15 cellular contexts compared by ENCODE assay signal in the genomic region with DNA sequence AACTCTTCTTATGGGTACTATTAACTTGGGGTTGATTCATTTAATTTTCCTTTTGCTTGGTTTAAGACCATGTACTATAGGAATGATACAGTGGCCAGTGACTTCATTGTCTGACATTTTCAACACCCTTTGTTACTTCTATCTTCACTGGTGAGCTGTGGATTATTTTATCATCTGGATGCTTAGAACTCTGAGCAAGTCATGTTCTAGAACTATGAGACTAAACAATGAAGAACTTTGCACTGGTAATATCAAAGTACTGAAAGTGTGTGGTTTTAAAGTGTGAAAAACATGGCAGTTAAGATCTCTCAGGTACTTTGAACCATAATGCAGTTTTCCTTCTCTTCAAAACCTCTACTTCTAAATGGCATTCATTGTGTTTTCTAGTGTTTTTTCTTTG. TPM values are rescaled to one million over a fixed set of nuclear protein-coding genes. Genes with fewer than 3 reads are reported as not detected.
A peak's percentile ranks its signal among the peaks of the same experiment; 100 is the strongest.
DNase-seq lines count a peak whose midpoint lies in the region; ATAC-seq, FAIRE-seq and TF ChIP-seq lines count a peak whose summit lies in the region.
"Had no signal": no experiment of that assay in that cellular context is flagged by ENCODE, and none has a peak within 500 bp of the region (broad histone marks: within the 10 kb centered on the region; RNA-seq: fewer than 3 reads in every experiment).

No MANE protein-coding gene starts in this region.

- H3K27me3 ChIP-seq in PC-9 (ENCODE audit: insufficient read depth, low read depth) (no peaks in the 10 kb centered on the region), esophagus squamous epithelium (no peaks in the 10 kb centered on the region), small intestine (ENCODE audit: control insufficient read depth in 2 of 2, insufficient read depth in 2 of 2, low read length in 2 of 2) (no peaks in the 10 kb centered on the region)

- H3K4me3 ChIP-seq in PC-9 (no peak overlapping the region), esophagus squamous epithelium (no peak overlapping the region), small intestine (ENCODE audit: low read depth in 1 of 2, low read length in 2 of 2) (no peak overlapping the region)
- H3K4me3 ChIP-seq: dorsolateral prefrontal cortex had no signal

- no peaks in the 10 kb centered on the region for H3K79me2 ChIP-seq in PC-9 (ENCODE audit: low read depth)

- peak overlapping the region in 1 of 5 donors; percentile 1 for H3K4me3 Mint-ChIP-seq in immature natural killer cell

- CTCF ChIA-PET in PC-9 (lab: Charles Lee) = interaction anchor here (1.1 to 1.5 kb wide), 2 partner anchors 11 to 176 kb away, joined by 3 to 4 read pairs; no protein-coding TSS in a partner anchor

- peak overlapping the region; percentile 54 for H3K4me2 ChIP-seq in PC-9

- no peaks in the 10 kb centered on the region for H4K20me1 ChIP-seq in PC-9 (ENCODE audit: insufficient read depth)

- intact Hi-C loops in PC-9 (cut with micrococcal nuclease; ENCODE audit: unreplicated experiment) = loop anchor here (5.0 kb wide), 1 partner anchor 176 kb away; no protein-coding TSS in a partner anchor
- intact Hi-C loops in esophagus squamous epithelium (cut with DNase I) = no loop called here

- H3K27ac ChIP-seq in PC-9 (no peak overlapping the region), esophagus squamous epithelium (peak overlapping the region in 3 of 4 donors; percentile 74 to 77 (median 76)), small intestine (ENCODE audit: low read depth in 1 of 2, low read length in 1 of 2) (no peak overlapping the region)
- H3K27ac ChIP-seq: C4-2B had no signal

- peak overlapping the region in 3 of 6 donors; percentile 13 to 59 (median 40) for H3K27ac Mint-ChIP-seq in immature natural killer cell

- H3K9me2 ChIP-seq in PC-9 (ENCODE audit: insufficient read depth) = no peaks in the 10 kb centered on the region

- H3K4me1 ChIP-seq in PC-9 (replicated peaks; ENCODE audit: insufficient read depth) = peaks cover 37% of the 10 kb centered on the region
- peaks cover 0 to 34% (median 24%) of the 10 kb centered on the region in 3 donors for H3K4me1 ChIP-seq in esophagus squamous epithelium
- H3K4me1 ChIP-seq in small intestine (ENCODE audit: control insufficient read depth in 2 of 2, insufficient read depth in 1 of 2, low read depth in 1 of 2, low read length in 1 of 2) = no peaks in the 10 kb centered on the region

- H3K9me3 ChIP-seq in PC-9 (ENCODE audit: insufficient read depth, low read depth) = no peaks in the 10 kb centered on the region
- H3K9me3 ChIP-seq in esophagus squamous epithelium = no peaks in the 10 kb centered on the region
- H3K9me3 ChIP-seq in small intestine (ENCODE audit: control insufficient read depth, low read depth) = no peaks in the 10 kb centered on the region

- ATAC-seq in GM18498 (IDR thresholded peaks at IDR 0.05; ENCODE audit: unreplicated experiment) = peak; percentile 44
- ATAC-seq in GM21367 (IDR thresholded peaks at IDR 0.05; ENCODE audit: unreplicated experiment) = no peak

- H3K36me3 Mint-ChIP-seq in immature natural killer cell = no peaks in the 10 kb centered on the region

- TF ChIP-seq CTCF in PC-9 (conservative IDR thresholded peaks at IDR 0.05) = no peak
- TF ChIP-seq CTCF in esophagus squamous epithelium (IDR thresholded peaks at IDR 0.05) = no peak
- TF ChIP-seq CTCF in GM13977 (IDR thresholded peaks at IDR 0.05; ENCODE audit: extremely low read depth, insufficient read depth, missing control alignments) = no peak

- no peak for TF ChIP-seq POLR2A in esophagus squamous epithelium (IDR thresholded peaks at IDR 0.05)

- FAIRE-seq in small intestine (lab: Jason Lieb, UNC) = peak; percentile 85
- FAIRE-seq: G401.6, H1 had no signal

- H3F3A ChIP-seq in PC-9 (ENCODE audit: insufficient read depth, low read depth) = 0 out of 2 replicates have a peak, but pooled peaks cover 4% of the 10 kb centered on the region

- peaks cover 24 to 34% of the 10 kb centered on the region in 2 donors for H3K4me1 Mint-ChIP-seq in immature natural killer cell

- no peaks in the 10 kb centered on the region for H3K9me3 Mint-ChIP-seq in immature natural killer cell

- DNase-seq in PC-9 (no peak), esophagus squamous epithelium (lab: John Stamatoyannopoulos, UW) (no peak), small intestine (no peak), GM13977 (ENCODE audit: low spot score) (no peak), DMS153 treated with DMSO at 0.1 percent for 48 hours (lab: John Stamatoyannopoulos, UW; ENCODE audit: unreplicated experiment) (no peak), immature natural killer cell (no peak)
- DNase-seq: aorta, dorsolateral prefrontal cortex, NCI-H187, NCI-H748 treated with DMSO at 0.1 percent for 48 hours had no signal

- H3K36me3 ChIP-seq in PC-9 (ENCODE audit: low read depth) (no peaks in the 10 kb centered on the region), esophagus squamous epithelium (peaks cover 0 to 15% (median 0%) of the 10 kb centered on the region in 3 donors), small intestine (ENCODE audit: control insufficient read depth in 2 of 2, insufficient read depth in 2 of 2, low read length in 2 of 2) (no peaks in the 10 kb centered on the region)

- no peak overlapping the region for H2AFZ ChIP-seq in PC-9

- H3K27me3 Mint-ChIP-seq in immature natural killer cell (ENCODE audit: low read depth in 3 of 3) = peaks cover 0 to 5% (median 0%) of the 10 kb centered on the region in 3 donors

- BruUV-seq in PC-9 (replicated peaks; lab: Mats Ljungman, UMichigan) = no TSS peak

- POLR2A ChIA-PET in PC-9 (lab: Charles Lee; ENCODE audit: unreplicated experiment) = no interaction called here

- in situ Hi-C loops in GM13977 (cut with MboI; ENCODE audit: low pct_unique_long_range_greater_than_20kb, low sequenced_read_pairs, unreplicated experiment) = no loop called here

RNA-seq across cellular contexts. Expression of a gene that starts 47.8 kb away (rescaled TPM):
- total RNA-seq in PC-9 (2021) (14.6 and 19.0 TPM in 2 replicates), esophagus squamous epithelium (10 to 100 TPM in 1 of 4 donors, 1 to 10 TPM in 3; 1.3 to 11.8 (median 6.4) TPM)
- polyA plus RNA-seq in small intestine (1 to 10 TPM in 1 of 3 donors, under 1 TPM in 1, not detected in 1; 0.81 to 2.7 TPM), immature natural killer cell (1 to 10 TPM in 2 of 3 donors, under 1 TPM in 1; 0.12 to 4.2 (median 2.7) TPM)

RNA-seq across cellular contexts. Expression of a gene that starts 56.1 kb away (rescaled TPM):
- total RNA-seq in PC-9 (2021) (0.65 and 1.7 TPM in 2 replicates), esophagus squamous epithelium (100 to 1,000 TPM in 2 of 4 donors, 10 to 100 TPM in 2; 17.1 to 509 (median 70.4) TPM)
- polyA plus RNA-seq in small intestine (10 to 100 TPM in 2 of 3 donors, 1 to 10 TPM in 1; 8.7 to 97.5 (median 72.5) TPM), immature natural killer cell (10 to 100 TPM; 11.1 to 24.0 (median 17.6) TPM)

Comparison
In these comparisons a context has a peak if more than half of its experiments do, and no peak if none do; other contexts are left out.
1. H3K27ac ChIP-seq: peak in esophagus squamous epithelium (3 of 4); none in PC-9 (single experiment) and small intestine (0 of 2).